8 cellular contexts compared by ENCODE assay signal in genomic region chr7:106659369-106659962, GRCh38. TPM values are rescaled to one million over a fixed set of nuclear protein-coding genes. Genes with fewer than 3 reads are reported as not detected.
DNase-seq lines count a peak whose midpoint lies in the region; ATAC-seq and TF ChIP-seq lines count a peak whose summit lies in the region.

No MANE protein-coding gene starts in this region.

- no peaks in the 10 kb centered on the region for H3K9me3 Mint-ChIP-seq in nephron progenitor cell

- no peaks in the 10 kb centered on the region for H3K36me3 ChIP-seq in Loucy (ENCODE audit: insufficient read depth, low read length)

- H3K27ac ChIP-seq in C4-2B (peak overlapping the region; percentile 71), dorsolateral prefrontal cortex (peak overlapping the region in 45 of 59 donors; percentile 0 to 96 (median 88))

- peaks cover 16% of the 10 kb centered on the region for H3K4me1 ChIP-seq in Loucy (ENCODE audit: insufficient read depth, low read length, poor library complexity, severe bottlenecking)

- peaks cover 22% of the 10 kb centered on the region for H3K27me3 ChIP-seq in Loucy (ENCODE audit: insufficient read depth, low read length, poor library complexity, severe bottlenecking)
- H3K27me3 ChIP-seq in dorsolateral prefrontal cortex: no peaks in the 10 kb centered on the region

- peaks cover 12% of the 10 kb centered on the region; the same call in 1 of the 2 replicates for H3F3A ChIP-seq in Loucy (ENCODE audit: low read depth)

- no peak for TF ChIP-seq CTCF in C4-2B (conservative IDR thresholded peaks at IDR 0.05)
- TF ChIP-seq CTCF in Loucy (conservative IDR thresholded peaks at IDR 0.05; ENCODE audit: low read length): no peak
- no peak for TF ChIP-seq CTCF in dorsolateral prefrontal cortex (IDR thresholded peaks at IDR 0.05 in 54 of 56, conservative IDR thresholded peaks at IDR 0.05 in 2 of 56; ENCODE audit: low read depth in 1 of 56, partially characterized antibody in 56 of 56)
- TF ChIP-seq CTCF in nephron progenitor cell (IDR thresholded peaks at IDR 0.05): no peak

- H3K9me3 ChIP-seq in Loucy (ENCODE audit: insufficient read depth, low read depth, low read length): no peaks in the 10 kb centered on the region

- intact Hi-C loops in dorsolateral prefrontal cortex (cut with DNase I): no loop called here

- H3K4me1 Mint-ChIP-seq in nephron progenitor cell: peaks cover 18% of the 10 kb centered on the region

- ATAC-seq in GM21529 (IDR thresholded peaks at IDR 0.05; ENCODE audit: unreplicated experiment) (no peak), HG03139 (IDR thresholded peaks at IDR 0.05; ENCODE audit: unreplicated experiment) (no peak)

- H3K4me2 ChIP-seq in Loucy (ENCODE audit: low read depth, low read length, poor library complexity, severe bottlenecking): peak overlapping the region; percentile 99

- peak overlapping the region; percentile 85 for H3K9ac ChIP-seq in Loucy (ENCODE audit: low read depth, low read length, poor library complexity, severe bottlenecking)

- H3K9me2 ChIP-seq in Loucy (replicated peaks; ENCODE audit: low read depth, low read length): no peaks in the 10 kb centered on the region

- peak overlapping the region; percentile 90 for H3K4me3 Mint-ChIP-seq in nephron progenitor cell

- DNase-seq in dorsolateral prefrontal cortex: no peak
- DNase-seq in nephron progenitor cell: no peak
- DNase-seq in SK-N-DZ (ENCODE audit: low spot score): no peak
- no peak for DNase-seq in HPDE6-E6E7 (ENCODE audit: extremely low spot score)

- peaks cover 12% of the 10 kb centered on the region for H4K20me1 ChIP-seq in Loucy (ENCODE audit: insufficient read depth, low read length, poor library complexity, severe bottlenecking)

- H3K27ac Mint-ChIP-seq in nephron progenitor cell: peak overlapping the region; percentile 86

- no peaks in the 10 kb centered on the region for H3K27me3 Mint-ChIP-seq in nephron progenitor cell (ENCODE audit: low read depth, poor library complexity)

- H2AFZ ChIP-seq in Loucy (ENCODE audit: low read length): peak overlapping the region; percentile 76

- no peaks in the 10 kb centered on the region for H3K36me3 Mint-ChIP-seq in nephron progenitor cell (ENCODE audit: low read depth)

- peaks cover 15% of the 10 kb centered on the region for H3K79me2 ChIP-seq in Loucy (ENCODE audit: insufficient read depth, low read length)

- peak overlapping the region; percentile 87 for H3K4me3 ChIP-seq in Loucy (ENCODE audit: low read length, poor library complexity, severe bottlenecking)
- peak overlapping the region; percentile 59 to 95 (median 81) for H3K4me3 ChIP-seq in dorsolateral prefrontal cortex

RNA-seq across cellular contexts. Expression of gene CCDC71L, which starts 1.5 kb away (rescaled TPM):
- total RNA-seq in dorsolateral prefrontal cortex: 1 to 10 TPM; 2.7 to 9.8 (median 6.1) TPM
- 12.2 and 13.5 TPM in 2 replicates for polyA plus RNA-seq in SK-N-DZ (2014; cell fraction: cytosol; rRNA removed)
- 13.6 and 16.7 TPM in 2 replicates for polyA plus RNA-seq in SK-N-DZ (2014; cell fraction: nucleus; rRNA removed)
